ENCODE assay signal across 17 cellular contexts in the genomic region with DNA sequence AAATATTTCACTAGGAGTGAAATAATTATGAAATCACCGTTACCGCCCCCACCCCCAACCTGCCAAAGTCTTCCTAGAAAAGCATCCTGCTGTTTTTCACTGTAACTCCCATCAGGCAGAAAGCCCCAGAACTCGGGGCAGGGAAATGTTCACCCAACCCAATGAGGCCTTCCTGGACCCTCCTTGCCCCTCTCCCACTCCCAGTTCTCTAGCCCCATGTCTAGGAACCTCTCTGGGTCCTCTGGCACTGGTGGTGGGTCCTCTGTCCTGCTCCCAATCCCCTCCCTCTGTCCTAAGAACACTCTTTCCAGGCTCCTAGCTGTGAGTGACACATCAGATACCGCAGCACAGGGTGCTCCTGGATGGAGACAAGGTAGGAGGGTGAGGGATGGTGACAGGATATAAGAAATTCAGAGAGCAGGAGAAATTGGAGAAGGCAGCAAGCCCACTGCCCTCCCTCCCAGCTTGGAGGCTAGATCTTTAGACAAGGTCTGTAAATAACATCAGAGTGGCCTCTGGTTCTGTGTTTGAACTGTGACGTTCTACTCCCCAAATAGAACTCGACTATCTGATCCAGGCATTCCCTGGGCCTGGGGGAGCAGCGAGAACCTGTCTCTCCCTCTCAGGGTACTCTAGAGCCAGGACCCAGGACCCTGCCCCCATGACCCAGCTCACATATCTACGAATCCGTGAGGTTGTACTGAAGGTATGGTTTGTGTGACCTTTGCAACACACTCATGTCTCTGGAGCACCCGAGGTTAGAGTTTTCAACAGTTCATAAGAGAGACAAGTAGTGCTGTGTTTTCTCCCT. TPM values are rescaled to one million over a fixed set of nuclear protein-coding genes. Genes with fewer than 3 reads are reported as not detected.
DNase-seq lines count a peak whose midpoint lies in the region; ATAC-seq, FAIRE-seq and TF ChIP-seq lines count a peak whose summit lies in the region.
"Had no signal": no experiment of that assay in that cellular context is flagged by ENCODE, and none has a peak within 500 bp of the region (broad histone marks: within the 10 kb centered on the region; RNA-seq: fewer than 3 reads in every experiment).

No MANE protein-coding gene starts in this region.

- intact Hi-C loops in sciatic nerve (cut with DNase I): no loop called here

- H3K27ac ChIP-seq in WERI-Rb-1 (peak overlapping the region; percentile 84), keratinocyte (ENCODE audit: control insufficient read depth, insufficient read depth, low read length) (peak overlapping the region; percentile 58), MM.1S (ENCODE audit: low read length) (no peak overlapping the region)

- dilution Hi-C loops in keratinocyte (cut with MboI; ENCODE audit: extremely low pct_ligation_motif_present, low sequenced_read_pairs): no loop called here

- H3K4me3 ChIP-seq in WERI-Rb-1 (ENCODE audit: low read depth, low read length): no peak overlapping the region
- H3K4me3 ChIP-seq in keratinocyte (ENCODE audit: control insufficient read depth in 2 of 3, extremely low read depth in 1 of 3, insufficient read depth in 2 of 3, low read depth in 1 of 3, low read length in 3 of 3): no peak overlapping the region
- H3K4me3 ChIP-seq in MM.1S (ENCODE audit: low read length): no peak overlapping the region
- H3K4me3 ChIP-seq: mucosa of descending colon had no signal

- H3K36me3 Mint-ChIP-seq in osteocyte (ENCODE audit: unreplicated experiment): no peaks in the 10 kb centered on the region

- H3K4me1 Mint-ChIP-seq in osteocyte (ENCODE audit: unreplicated experiment): peaks cover 33% of the 10 kb centered on the region

- H3K4me2 ChIP-seq in keratinocyte (ENCODE audit: control insufficient read depth, extremely low read depth, insufficient read depth, low read depth, low read length) (no peak overlapping the region), MM.1S (ENCODE audit: low read depth, low read length) (no peak overlapping the region)

- DNase-seq in HuH-7.5 (ENCODE audit: low spot score) (peak; percentile 29), WERI-Rb-1 (peak; percentile 24), keratinocyte (ENCODE audit: low read depth, low spot score) (no peak), sciatic nerve (ENCODE audit: low spot score) (peak; percentile 33), osteocyte (ENCODE audit: extremely low spot score, unreplicated experiment) (no peak), anterior cingulate cortex (lab: John Stamatoyannopoulos, UW) (no peak), MM.1S (no peak)
- DNase-seq: KG1; NCI-H2081; stimulated activated CD4-positive, alpha-beta T cell treated with anti-CD3 and anti-CD28 coated beads, Interleukin-1b, Interleukin-23, amount 100 ng/mL, for 48 hours; stimulated activated naive CD4-positive, alpha-beta T cell treated with Interleukin-2 at 50 U/mL for 16 hours; T-helper 9 cell had no signal

- H3F3A ChIP-seq in MM.1S (ENCODE audit: insufficient read depth, low read length): peaks cover 13% of the 10 kb centered on the region

- H3K27ac Mint-ChIP-seq in osteocyte (ENCODE audit: unreplicated experiment): no peak overlapping the region

- no peaks in the 10 kb centered on the region for H3K9me1 ChIP-seq in keratinocyte (ENCODE audit: control insufficient read depth, extremely low read depth, insufficient read depth, low read length)

- H3K9ac ChIP-seq in keratinocyte (ENCODE audit: control insufficient read depth, extremely low read depth, insufficient read depth, low read length) (no peak overlapping the region), MM.1S (ENCODE audit: low read length) (no peak overlapping the region)

- H4K20me1 ChIP-seq in keratinocyte (ENCODE audit: control insufficient read depth, extremely low read depth, insufficient read depth, low read length): no peaks in the 10 kb centered on the region
- no peaks in the 10 kb centered on the region for H4K20me1 ChIP-seq in MM.1S (ENCODE audit: insufficient read depth, low read length)

- H3K79me2 ChIP-seq in keratinocyte (ENCODE audit: control insufficient read depth, insufficient read depth, low read length): no peaks in the 10 kb centered on the region
- H3K79me2 ChIP-seq in MM.1S (ENCODE audit: low read length): 0 out of 2 replicates have a peak, but pooled peaks cover 3% of the 10 kb centered on the region

- no peak overlapping the region for H2AFZ ChIP-seq in keratinocyte (ENCODE audit: control insufficient read depth, low read length)
- no peak overlapping the region for H2AFZ ChIP-seq in MM.1S (ENCODE audit: low read length)

- H3K27me3 ChIP-seq in WERI-Rb-1 (ENCODE audit: insufficient read depth, low read depth, severe bottlenecking) (no peaks in the 10 kb centered on the region), keratinocyte (ENCODE audit: control insufficient read depth, extremely low read depth, insufficient read depth, low read length) (no peaks in the 10 kb centered on the region), MM.1S (replicated peaks; ENCODE audit: insufficient read depth, low read length) (no peaks in the 10 kb centered on the region)

- no peak for FAIRE-seq in keratinocyte (lab: Jason Lieb, UNC)
- FAIRE-seq: astrocyte, D721Med, endometrium had no signal

- TF ChIP-seq CTCF in WERI-Rb-1 (IDR thresholded peaks at IDR 0.05; ENCODE audit: low read depth, low read length): no peak
- TF ChIP-seq CTCF in keratinocyte (optimal IDR thresholded peaks at IDR 0.05 in 1 of 3, IDR thresholded peaks at IDR 0.05 in 1 of 3, conservative IDR thresholded peaks at IDR 0.05 in 1 of 3; ENCODE audit: extremely low read depth in 1 of 3, insufficient read depth in 2 of 3, low read length in 3 of 3): no peak
- TF ChIP-seq CTCF in osteocyte (IDR thresholded peaks at IDR 0.05): no peak
- no peak for TF ChIP-seq CTCF in MM.1S (IDR thresholded peaks at IDR 0.05; ENCODE audit: low read length)

- H3K36me3 ChIP-seq in WERI-Rb-1: no peaks in the 10 kb centered on the region
- no peaks in the 10 kb centered on the region for H3K36me3 ChIP-seq in keratinocyte (ENCODE audit: control insufficient read depth in 2 of 2, extremely low read depth in 1 of 2, insufficient read depth in 2 of 2, low read length in 2 of 2)
- no peaks in the 10 kb centered on the region for H3K36me3 ChIP-seq in MM.1S (replicated peaks; ENCODE audit: insufficient read depth, low read length)

- no peaks in the 10 kb centered on the region for H3K9me2 ChIP-seq in MM.1S (replicated peaks; ENCODE audit: insufficient read depth, low read length)

- H3K4me3 Mint-ChIP-seq in osteocyte (ENCODE audit: unreplicated experiment): no peak overlapping the region

- H3K4me1 ChIP-seq in keratinocyte (ENCODE audit: control insufficient read depth, extremely low read depth, insufficient read depth, low read length): peaks cover 45% of the 10 kb centered on the region
- peaks cover 36% of the 10 kb centered on the region for H3K4me1 ChIP-seq in MM.1S (ENCODE audit: low read length)

- no peak for ATAC-seq in sciatic nerve
- no peak for ATAC-seq in HG03095 (IDR thresholded peaks at IDR 0.05; ENCODE audit: unreplicated experiment)

- H3K9me3 Mint-ChIP-seq in osteocyte (ENCODE audit: unreplicated experiment): no peaks in the 10 kb centered on the region

- H3K9me3 ChIP-seq in WERI-Rb-1 (ENCODE audit: severe bottlenecking) (no peaks in the 10 kb centered on the region), keratinocyte (ENCODE audit: control insufficient read depth, low read depth, low read length) (no peaks in the 10 kb centered on the region), MM.1S (replicated peaks; ENCODE audit: insufficient read depth, low read length) (no peaks in the 10 kb centered on the region)
- H3K9me3 ChIP-seq: mucosa of descending colon had no signal

- H3K27me3 Mint-ChIP-seq in osteocyte (ENCODE audit: unreplicated experiment): no peaks in the 10 kb centered on the region

RNA-seq across cellular contexts. Expression of gene BTG2, which starts 23.3 kb away (rescaled TPM):
- 52.4 to 230 TPM (median 117 TPM) in 3 replicates for polyA plus RNA-seq in keratinocyte
- 28.0 TPM for polyA plus RNA-seq in keratinocyte (2011; ENCODE audit: low read depth)
- 84.3 and 101 TPM in 2 replicates for polyA plus RNA-seq in keratinocyte (2011; cell fraction: cytosol; rRNA removed)
- polyA plus RNA-seq in keratinocyte (2011; cell fraction: nucleus; rRNA removed): 278 and 325 TPM in 2 replicates
- 34.6 and 187 TPM in 2 replicates for polyA plus RNA-seq in keratinocyte (2012; ENCODE audit: low replicate concordance)
- polyA minus RNA-seq in keratinocyte: 23.8 to 191 TPM (median 82.3 TPM) in 3 replicates
- polyA minus RNA-seq in keratinocyte (2011; cell fraction: cytosol; rRNA and poly(A)+ RNA removed): 155 TPM
- polyA minus RNA-seq in keratinocyte (2011; cell fraction: nucleus; rRNA and poly(A)+ RNA removed): 145 and 173 TPM in 2 replicates
- total RNA-seq in sciatic nerve: 83.5 TPM
- 31.2 and 33.7 TPM in 2 replicates for total RNA-seq in osteocyte

RNA-seq across cellular contexts. Expression of gene CHIT1, which starts 52.6 kb away (rescaled TPM):
- 0.14 TPM in 1 of 3 replicates, not detected in the others for polyA plus RNA-seq in keratinocyte
- not detected for polyA plus RNA-seq in keratinocyte (2011; ENCODE audit: low read depth)
- polyA plus RNA-seq in keratinocyte (2011; cell fraction: cytosol; rRNA removed): not detected in 2 replicates
- polyA plus RNA-seq in keratinocyte (2011; cell fraction: nucleus; rRNA removed): 0.06 and 0.08 TPM in 2 replicates
- not detected in 2 replicates for polyA plus RNA-seq in keratinocyte (2012; ENCODE audit: low replicate concordance)
- 0.03 TPM in 2 of 3 replicates, not detected in the other for polyA minus RNA-seq in keratinocyte
- polyA minus RNA-seq in keratinocyte (2011; cell fraction: cytosol; rRNA and poly(A)+ RNA removed): not detected
- 0.16 TPM in 1 of 2 replicates, not detected in the other for polyA minus RNA-seq in keratinocyte (2011; cell fraction: nucleus; rRNA and poly(A)+ RNA removed)
- total RNA-seq in sciatic nerve (0.22 TPM), osteocyte (not detected in 2 replicates)
- total RNA-seq: astrocyte had no signal

Comparison
In these comparisons a context has a peak if more than half of its experiments do, and no peak if none do; other contexts are left out.
1. DNase-seq: peak in HuH-7.5 (single experiment), WERI-Rb-1 (single experiment) and sciatic nerve (single experiment); none in keratinocyte (single experiment), osteocyte (single experiment), anterior cingulate cortex (0 of 58) and MM.1S (single experiment).